ENCODE assay signal across 19 cellular contexts in genomic region chr3:126454799-126455198, GRCh38.
"Had no signal": no experiment of that assay in that cellular context is flagged by ENCODE, and none has a peak within 500 bp of the region (broad histone marks: within the 10 kb centered on the region; RNA-seq: fewer than 3 reads in every experiment).

No MANE protein-coding gene starts in this region.

- H3K4me3 Mint-ChIP-seq: activated B cell treated with CpG ODN at 0.5 μM for 24 hours; activated CD4-positive, alpha-beta T cell treated with anti-CD3 and anti-CD28 coated beads, Interleukin-2, amount 10 ng/mL, durations not matched to agents 24 days and 14 days; activated CD8-positive, alpha-beta memory T cell treated with anti-CD3 and anti-CD28 coated beads, Interleukin-2, amount 10 ng/mL, durations not matched to agents 7 days and 5 days; activated naive CD4-positive, alpha-beta T cell treated with anti-CD3 and anti-CD28 coated beads for 36 hours; activated naive CD8-positive, alpha-beta T cell; activated T-cell treated with anti-CD3 and anti-CD28 coated beads, Interleukin-2, amount 50 U/mL, for 4 hours; activated T-helper 17 cell treated with anti-CD3 and anti-CD28 coated beads, Interleukin-2, amount 50 U/mL, for 72 hours had no signal

- H3K27ac Mint-ChIP-seq: activated B cell treated with CpG ODN at 0.5 μM for 24 hours; activated CD4-positive, alpha-beta T cell treated with anti-CD3 and anti-CD28 coated beads, Interleukin-2, amount 10 ng/mL, durations not matched to agents 24 days and 14 days; activated CD8-positive, alpha-beta memory T cell treated with anti-CD3 and anti-CD28 coated beads, Interleukin-2, amount 10 ng/mL, durations not matched to agents 7 days and 5 days; activated naive CD4-positive, alpha-beta T cell treated with anti-CD3 and anti-CD28 coated beads for 36 hours; activated naive CD8-positive, alpha-beta T cell; activated T-helper 17 cell treated with anti-CD3 and anti-CD28 coated beads, Interleukin-2, amount 50 U/mL, for 72 hours had no signal

- H3K9me3 Mint-ChIP-seq: activated B cell treated with CpG ODN at 0.5 μM for 24 hours; activated CD4-positive, alpha-beta T cell treated with anti-CD3 and anti-CD28 coated beads, Interleukin-2, amount 10 ng/mL, durations not matched to agents 24 days and 14 days; activated naive CD4-positive, alpha-beta T cell treated with anti-CD3 and anti-CD28 coated beads for 36 hours; activated T-cell treated with anti-CD3 and anti-CD28 coated beads, Interleukin-2, amount 50 U/mL, for 4 hours; activated T-helper 17 cell treated with anti-CD3 and anti-CD28 coated beads, Interleukin-2, amount 50 U/mL, for 72 hours had no signal

- DNase-seq: activated B cell treated with CpG ODN at 0.5 μM for 24 hours; activated CD4-positive, alpha-beta T cell treated with anti-CD3 and anti-CD28 coated beads for 1 hour; activated CD4-positive, alpha-beta T cell treated with anti-CD3 and anti-CD28 coated beads, Interleukin-2, amount 10 ng/mL, durations not matched to agents 24 days and 14 days; activated CD4-positive, alpha-beta T cell treated with anti-CD3 and anti-CD28 coated beads, Interleukin-2, amount 50 U/mL, for 48 hours; activated CD8-positive, alpha-beta memory T cell treated with anti-CD3 and anti-CD28 coated beads, Interleukin-2, amount 10 ng/mL, durations not matched to agents 7 days and 5 days; activated gamma-delta T cell; activated naive CD4-positive, alpha-beta T cell treated with anti-CD3 and anti-CD28 coated beads for 36 hours; activated T-cell treated with anti-CD3 and anti-CD28 coated beads, Interleukin-2, amount 50 U/mL, for 4 hours; MM.1S; NCI-H1105; NCI-H1436; NCI-H187; NCI-H2081 treated with DMSO at 0.1 percent for 48 hours; NCI-H446; NCI-H524; SHP77 treated with DMSO at 0.1 percent for 48 hours; T1000 had no signal

- H3K27me3 Mint-ChIP-seq: activated B cell treated with CpG ODN at 0.5 μM for 24 hours; activated CD4-positive, alpha-beta T cell treated with anti-CD3 and anti-CD28 coated beads, Interleukin-2, amount 10 ng/mL, durations not matched to agents 24 days and 14 days; activated CD8-positive, alpha-beta memory T cell treated with anti-CD3 and anti-CD28 coated beads, Interleukin-2, amount 10 ng/mL, durations not matched to agents 7 days and 5 days; activated naive CD8-positive, alpha-beta T cell; activated T-helper 17 cell treated with anti-CD3 and anti-CD28 coated beads, Interleukin-2, amount 50 U/mL, for 72 hours had no signal

- H3K4me1 Mint-ChIP-seq: activated B cell treated with CpG ODN at 0.5 μM for 24 hours; activated CD4-positive, alpha-beta T cell treated with anti-CD3 and anti-CD28 coated beads, Interleukin-2, amount 10 ng/mL, durations not matched to agents 24 days and 14 days; activated CD8-positive, alpha-beta memory T cell treated with anti-CD3 and anti-CD28 coated beads, Interleukin-2, amount 10 ng/mL, durations not matched to agents 7 days and 5 days had no signal

- ATAC-seq: activated CD8-positive, alpha-beta memory T cell treated with anti-CD3 and anti-CD28 coated beads, Interleukin-2, amount 10 ng/mL, durations not matched to agents 7 days and 5 days; activated T-cell treated with anti-CD3 and anti-CD28 coated beads, Interleukin-2, amount 50 U/mL, for 4 hours; activated T-helper 17 cell treated with anti-CD3 and anti-CD28 coated beads, Interleukin-2, amount 50 U/mL, for 72 hours had no signal
